ENCODE assay signal across 19 cellular contexts in the genomic region with DNA sequence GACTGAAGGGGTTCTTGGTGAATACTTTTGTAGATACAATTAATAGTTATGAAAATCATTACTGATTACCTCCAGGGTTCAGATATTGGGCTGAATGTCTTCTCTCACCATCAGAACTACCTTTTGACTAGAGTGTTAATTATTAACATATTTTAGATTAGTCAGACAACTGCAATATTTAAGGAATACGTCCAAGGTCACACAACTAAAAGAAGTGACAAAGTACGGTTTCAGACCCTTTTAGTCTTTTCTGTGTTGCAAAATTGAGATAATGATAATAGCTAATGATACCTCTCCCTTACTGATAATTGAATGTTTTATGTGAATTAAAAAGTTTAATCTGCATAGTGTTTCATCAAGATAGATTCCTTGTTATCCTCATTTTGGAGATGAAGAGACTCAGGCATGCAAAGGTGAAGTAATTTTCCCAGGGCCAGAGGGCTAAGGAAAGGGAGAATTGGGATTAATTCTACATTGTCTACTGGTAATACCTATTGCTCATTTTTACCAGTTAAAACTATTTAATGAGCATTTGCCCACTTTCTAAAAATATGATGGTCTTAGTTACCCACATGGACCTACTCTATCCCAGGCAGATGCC.
DNase-seq lines count a peak whose midpoint lies in the region; ATAC-seq and FAIRE-seq lines count a peak whose summit lies in the region.
"Had no signal": no experiment of that assay in that cellular context is flagged by ENCODE, and none has a peak within 500 bp of the region (broad histone marks: within the 10 kb centered on the region; RNA-seq: fewer than 3 reads in every experiment).

No MANE protein-coding gene starts in this region.

- H3K36me3 ChIP-seq in small intestine (ENCODE audit: control insufficient read depth in 2 of 2, insufficient read depth in 2 of 2, low read length in 2 of 2): no peaks in the 10 kb centered on the region
- H3K36me3 ChIP-seq: BLaER1, HAP-1 had no signal

- DNase-seq in DMS53 (lab: John Stamatoyannopoulos, UW): peak; percentile 3
- DNase-seq in DMS53 treated with DMSO at 0.1 percent for 48 hours (lab: John Stamatoyannopoulos, UW; ENCODE audit: unreplicated experiment): no peak
- no peak for DNase-seq in left lobe of liver (ENCODE audit: low spot score)
- DNase-seq in small intestine: peak; percentile 9
- DNase-seq: Caco-2; CD4-positive, CD25-positive, alpha-beta regulatory T cell; CD8-positive, alpha-beta T cell; DND-41; GOT3; HFFc6 had no signal

- ATAC-seq in left lobe of liver (peak; percentile 66), GM18867 (IDR thresholded peaks at IDR 0.05; ENCODE audit: unreplicated experiment) (no peak), GM19452 (IDR thresholded peaks at IDR 0.05; ENCODE audit: unreplicated experiment) (no peak)
- ATAC-seq: CD8-positive, alpha-beta T cell had no signal

- H3K9me3 ChIP-seq in small intestine (ENCODE audit: control insufficient read depth, low read depth): no peaks in the 10 kb centered on the region
- H3K9me3 ChIP-seq: BLaER1, HAP-1 had no signal

- no peak overlapping the region for H3K4me3 ChIP-seq in small intestine (ENCODE audit: low read depth in 1 of 2, low read length in 2 of 2)
- H3K4me3 ChIP-seq: BLaER1, HAP-1 had no signal

- no peak for FAIRE-seq in small intestine (lab: Jason Lieb, UNC)
- FAIRE-seq: GM12892, GM19239, H54 had no signal

- H3K27me3 ChIP-seq in small intestine (ENCODE audit: control insufficient read depth in 2 of 2, insufficient read depth in 2 of 2, low read length in 2 of 2): no peaks in the 10 kb centered on the region
- H3K27me3 ChIP-seq: BLaER1 had no signal

- WGBS in small intestine, 3 donors: 22 to 67% (median 57%) methylated on average over 2 of the region's 2 CpGs

- H3K27ac ChIP-seq in small intestine (ENCODE audit: low read depth in 1 of 2, low read length in 1 of 2): no peak overlapping the region
- H3K27ac ChIP-seq: 22Rv1, BLaER1, C4-2B had no signal

- no peaks in the 10 kb centered on the region for H3K4me1 ChIP-seq in small intestine (ENCODE audit: control insufficient read depth in 2 of 2, insufficient read depth in 1 of 2, low read depth in 1 of 2, low read length in 1 of 2)
- H3K4me1 ChIP-seq: BLaER1, HAP-1 had no signal

Comparison
In these comparisons a context has a peak if more than half of its experiments do, and no peak if none do; other contexts are left out.
1. DNase-seq: peak in DMS53 (single experiment) and small intestine (single experiment); none in DMS53 treated with DMSO at 0.1 percent for 48 hours (single experiment) and left lobe of liver (single experiment).